7 cellular contexts compared by ENCODE assay signal in the genomic region with DNA sequence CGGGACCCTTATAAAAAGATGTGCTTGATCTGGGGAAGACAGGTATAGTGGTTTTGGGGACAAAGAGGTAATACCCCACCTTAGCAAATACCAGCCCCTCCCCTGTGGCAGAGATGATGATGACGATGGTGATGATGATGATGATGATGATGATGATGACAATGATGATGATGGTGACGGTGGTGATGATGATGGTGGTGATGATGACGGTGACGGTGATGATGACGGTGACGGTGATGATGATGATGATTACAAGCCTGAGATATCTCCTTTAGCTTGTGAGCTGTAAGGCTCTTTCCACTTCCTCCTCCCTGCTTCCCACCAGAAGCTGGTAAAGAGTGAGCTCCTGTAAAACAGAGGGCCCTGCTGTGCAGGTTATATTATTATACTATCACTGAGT.
"Had no signal": no experiment of that assay in that cellular context is flagged by ENCODE, and none has a peak within 500 bp of the region (broad histone marks: within the 10 kb centered on the region; RNA-seq: fewer than 3 reads in every experiment).

No MANE protein-coding gene starts in this region.

- H3K36me3 ChIP-seq: HAP-1 had no signal

- H3K4me3 ChIP-seq: GM23248, HAP-1 had no signal

- ATAC-seq: HCT116 had no signal

- H3K4me1 ChIP-seq: HAP-1 had no signal

- H3K27ac ChIP-seq: GM23248, HL-60 had no signal

- DNase-seq: GM23248, GOT3, IMR-90, KBM-7 had no signal

- H3K9me3 ChIP-seq: HAP-1 had no signal

- H2AFZ ChIP-seq: GM23248 had no signal

- H3K9ac ChIP-seq: GM23248 had no signal
